In genomic region chr19:10142701-10143375, GRCh38 we compare ENCODE assay signal across 11 cellular contexts.
DNase-seq lines count a peak whose midpoint lies in the region; ATAC-seq lines count a peak whose summit lies in the region.
"Had no signal": no experiment of that assay in that cellular context is flagged by ENCODE, and none has a peak within 500 bp of the region (broad histone marks: within the 10 kb centered on the region; RNA-seq: fewer than 3 reads in every experiment).

No MANE protein-coding gene starts in this region.

- no peaks in the 10 kb centered on the region for H3K4me1 ChIP-seq in duodenal mucosa (ENCODE audit: control insufficient read depth in 1 of 2, insufficient read depth in 2 of 2, low read length in 2 of 2)
- H3K4me1 ChIP-seq: neural progenitor cell had no signal

- H3K27ac ChIP-seq in duodenal mucosa (ENCODE audit: low read depth, low read length), result peak overlapping the region; percentile 28
- H3K27ac ChIP-seq: neural progenitor cell had no signal

- no peak overlapping the region for H3K4me3 ChIP-seq in duodenal mucosa (ENCODE audit: low read depth in 1 of 2, low read length in 2 of 2)
- H3K4me3 ChIP-seq: neural progenitor cell had no signal

- H3K36me3 ChIP-seq in duodenal mucosa (ENCODE audit: control insufficient read depth in 1 of 2, insufficient read depth in 2 of 2, low read length in 2 of 2), result peaks cover 28 to 88% of the 10 kb centered on the region in 2 donors
- H3K36me3 ChIP-seq: neural progenitor cell had no signal

- H3K27me3 ChIP-seq in duodenal mucosa (ENCODE audit: control insufficient read depth in 1 of 2, insufficient read depth in 2 of 2, low read length in 2 of 2), result no peaks in the 10 kb centered on the region
- H3K27me3 ChIP-seq: neural progenitor cell had no signal

- ATAC-seq in GM21423 (IDR thresholded peaks at IDR 0.05; ENCODE audit: unreplicated experiment), result no peak

- peak overlapping the region in 1 of 2 donors; percentile 32 for H3K9ac ChIP-seq in duodenal mucosa (ENCODE audit: low read depth in 1 of 2, low read length in 2 of 2)
- H3K9ac ChIP-seq: neural progenitor cell had no signal

- DNase-seq in T-helper 2 cell (peak in 3 of 5 experiments; percentile 46 to 81 (median 67)), AG08396 (ENCODE audit: low spot score) (no peak), SHP77 treated with DMSO at 0.1 percent for 48 hours (lab: John Stamatoyannopoulos, UW) (no peak)
- peak; percentile 67 for DNase-seq in activated CD8-positive, alpha-beta memory T cell treated with anti-CD3 and anti-CD28 coated beads for 24 hours
- peak; percentile 11 for DNase-seq in stimulated activated naive CD4-positive, alpha-beta T cell treated with Interleukin-2 at 50 U/mL for 16 hours (lab: John Stamatoyannopoulos, UW)
- DNase-seq: foreskin fibroblast, GOT3, NCI-H146 had no signal

- H3K9me3 ChIP-seq in duodenal mucosa (ENCODE audit: control insufficient read depth in 1 of 2, low read length in 2 of 2), result no peaks in the 10 kb centered on the region

Comparison
In these comparisons a context has a peak if more than half of its experiments do, and no peak if none do; other contexts are left out.
1. DNase-seq: peak in T-helper 2 cell (3 of 5), activated CD8-positive, alpha-beta memory T cell treated with anti-CD3 and anti-CD28 coated beads for 24 hours (single experiment) and stimulated activated naive CD4-positive, alpha-beta T cell treated with Interleukin-2 at 50 U/mL for 16 hours (single experiment); none in AG08396 (single experiment) and SHP77 treated with DMSO at 0.1 percent for 48 hours (single experiment).